ENCODE assay signal across 8 cellular contexts in genomic region chrX:72714471-72714916, GRCh38. TPM values are rescaled to one million over a fixed set of nuclear protein-coding genes. Genes with fewer than 3 reads are reported as not detected.
DNase-seq lines count a peak whose midpoint lies in the region; ATAC-seq and TF ChIP-seq lines count a peak whose summit lies in the region.

No MANE protein-coding gene starts in this region.

- peaks cover 5% of the 10 kb centered on the region for H3F3A ChIP-seq in neural progenitor cell (ENCODE audit: low read depth)

- H3K27ac ChIP-seq in neural progenitor cell: no peak overlapping the region

- peaks cover 6% of the 10 kb centered on the region for H3K27me3 ChIP-seq in neural progenitor cell

- H3K27me3 Mint-ChIP-seq in activated naive CD8-positive, alpha-beta T cell: peaks cover 5% of the 10 kb centered on the region
- no peaks in the 10 kb centered on the region for H3K27me3 Mint-ChIP-seq in glutamatergic neuron (ENCODE audit: unreplicated experiment)
- H3K27me3 Mint-ChIP-seq in neural progenitor cell (ENCODE audit: insufficient read depth, low read depth): peaks cover 4% of the 10 kb centered on the region

- H3K9me3 Mint-ChIP-seq in activated naive CD8-positive, alpha-beta T cell (ENCODE audit: low read depth): no peaks in the 10 kb centered on the region
- H3K9me3 Mint-ChIP-seq in glutamatergic neuron (ENCODE audit: unreplicated experiment) (peaks cover 2% of the 10 kb centered on the region), neural progenitor cell (peaks cover 12% of the 10 kb centered on the region)

- H3K4me3 Mint-ChIP-seq in activated naive CD8-positive, alpha-beta T cell: peak overlapping the region; percentile 75
- H3K4me3 Mint-ChIP-seq in glutamatergic neuron (ENCODE audit: unreplicated experiment) (peak overlapping the region; percentile 86), neural progenitor cell (peak overlapping the region; percentile 84)

- no peaks in the 10 kb centered on the region for H3K36me3 ChIP-seq in neural progenitor cell

- H4K20me1 ChIP-seq in neural progenitor cell (ENCODE audit: low read depth): no peaks in the 10 kb centered on the region

- H3K9me3 ChIP-seq in neural progenitor cell (ENCODE audit: low read depth): no peaks in the 10 kb centered on the region

- peak overlapping the region; percentile 27 for H2AFZ ChIP-seq in neural progenitor cell (replicated peaks)

- DNase-seq in AG08396 (ENCODE audit: low spot score) (peak; percentile 60), NCI-H2171 treated with DMSO at 0.1 percent for 48 hours (lab: John Stamatoyannopoulos, UW) (peak; percentile 81), glutamatergic neuron (peak; percentile 52), neural progenitor cell (ENCODE audit: low spot score) (peak; percentile 55), NCI-H226 (no peak)
- DNase-seq in stimulated activated CD4-positive, alpha-beta T cell treated with anti-CD3 and anti-CD28 coated beads, Interleukin-12 subunit alpha, Interleukin-12 subunit beta, amount 100 ng/mL, for 4 hours: no peak

- ATAC-seq in GM18505 (IDR thresholded peaks at IDR 0.05; ENCODE audit: unreplicated experiment): peak; percentile 8

- H3K4me2 ChIP-seq in neural progenitor cell: peak overlapping the region; percentile 74

- H3K4me1 ChIP-seq in neural progenitor cell: no peaks in the 10 kb centered on the region

- TF ChIP-seq POLR2A in GM18505 (IDR thresholded peaks at IDR 0.05; ENCODE audit: borderline replicate concordance, extremely low read depth, insufficient read depth, insufficient read length): no peak

- H3K4me1 Mint-ChIP-seq in activated naive CD8-positive, alpha-beta T cell (ENCODE audit: low read depth): peaks cover 16% of the 10 kb centered on the region
- peaks cover 2% of the 10 kb centered on the region for H3K4me1 Mint-ChIP-seq in glutamatergic neuron (ENCODE audit: low read depth, unreplicated experiment)
- no peaks in the 10 kb centered on the region for H3K4me1 Mint-ChIP-seq in neural progenitor cell

- peak overlapping the region; percentile 48 for H3K4me3 ChIP-seq in neural progenitor cell

- H3K27ac Mint-ChIP-seq in activated naive CD8-positive, alpha-beta T cell: peak overlapping the region; percentile 70
- H3K27ac Mint-ChIP-seq in glutamatergic neuron (ENCODE audit: unreplicated experiment) (peak overlapping the region; percentile 43), neural progenitor cell (peak overlapping the region; percentile 60)

- no peaks in the 10 kb centered on the region for H3K79me2 ChIP-seq in neural progenitor cell (ENCODE audit: low read depth)

- TF ChIP-seq CTCF in glutamatergic neuron (IDR thresholded peaks at IDR 0.05; ENCODE audit: partially characterized antibody, unreplicated experiment) (no peak), neural progenitor cell (IDR thresholded peaks at IDR 0.05) (no peak)

- H3K36me3 Mint-ChIP-seq in activated naive CD8-positive, alpha-beta T cell: no peaks in the 10 kb centered on the region
- H3K36me3 Mint-ChIP-seq in glutamatergic neuron (ENCODE audit: unreplicated experiment) (no peaks in the 10 kb centered on the region), neural progenitor cell (no peaks in the 10 kb centered on the region)

- H3K9ac ChIP-seq in neural progenitor cell: no peak overlapping the region

RNA-seq across cellular contexts. Expression of gene PHKA1, which starts 0.4 kb away (rescaled TPM):
- total RNA-seq in glutamatergic neuron (ENCODE audit: unreplicated experiment) (3.1 TPM), neural progenitor cell (ENCODE audit: low replicate concordance) (5.1 and 5.2 TPM in 2 replicates)

Comparison
In these comparisons a context has a peak if more than half of its experiments do, and no peak if none do; other contexts are left out.
1. DNase-seq: peak in AG08396 (single experiment), NCI-H2171 treated with DMSO at 0.1 percent for 48 hours (single experiment), glutamatergic neuron (single experiment) and neural progenitor cell (single experiment); none in NCI-H226 (single experiment) and stimulated activated CD4-positive, alpha-beta T cell treated with anti-CD3 and anti-CD28 coated beads, Interleukin-12 subunit alpha, Interleukin-12 subunit beta, amount 100 ng/mL, for 4 hours (single experiment).
2. Peak in every context shown above with its lines, with median percentiles within 50 percentile points of each other: H3K27ac Mint-ChIP-seq and H3K4me3 Mint-ChIP-seq.